Comparison of ENCODE assay signal across 34 cellular contexts in genomic region chr4:88264338-88264737, GRCh38.
"Had no signal": no experiment of that assay in that cellular context is flagged by ENCODE, and none has a peak within 500 bp of the region (broad histone marks: within the 10 kb centered on the region; RNA-seq: fewer than 3 reads in every experiment).

No MANE protein-coding gene starts in this region.

- H3K4me3 ChIP-seq: MG63 had no signal

- H3K36me3 ChIP-seq: MG63 had no signal

- H3K27me3 ChIP-seq: MG63 had no signal

- H3K27ac ChIP-seq: KMS-11 had no signal

- DNase-seq: Karpas-422, Kasumi-1, KG1, MG63, MM.1S, MV-4-11, NCI-H1048, NCI-H1092, NCI-H1092 treated with DMSO at 0.1 percent for 48 hours, NCI-H1105, NCI-H1105 treated with DMSO at 0.1 percent for 48 hours, NCI-H1417, NCI-H1417 treated with DMSO at 0.1 percent for 48 hours, NCI-H1436, NCI-H1436 treated with DMSO at 0.1 percent for 48 hours, NCI-H146, NCI-H1694, NCI-H1694 treated with DMSO at 0.1 percent for 48 hours, NCI-H187, NCI-H187 treated with DMSO at 0.1 percent for 48 hours, NCI-H1930, NCI-H2029, NCI-H2029 treated with DMSO at 0.1 percent for 48 hours, NCI-H2081, NCI-H2081 treated with DMSO at 0.1 percent for 48 hours, NCI-H2107, NCI-H2171, NCI-H2171 treated with DMSO at 0.1 percent for 48 hours, NCI-H2227 treated with DMSO at 0.1 percent for 48 hours, NCI-H226, NCI-H345, NCI-H446, NCI-H446 treated with DMSO at 0.1 percent for 48 hours had no signal

- H3K9me3 ChIP-seq: MG63 had no signal
